ENCODE assay signal across 8 cellular contexts in the genomic region with DNA sequence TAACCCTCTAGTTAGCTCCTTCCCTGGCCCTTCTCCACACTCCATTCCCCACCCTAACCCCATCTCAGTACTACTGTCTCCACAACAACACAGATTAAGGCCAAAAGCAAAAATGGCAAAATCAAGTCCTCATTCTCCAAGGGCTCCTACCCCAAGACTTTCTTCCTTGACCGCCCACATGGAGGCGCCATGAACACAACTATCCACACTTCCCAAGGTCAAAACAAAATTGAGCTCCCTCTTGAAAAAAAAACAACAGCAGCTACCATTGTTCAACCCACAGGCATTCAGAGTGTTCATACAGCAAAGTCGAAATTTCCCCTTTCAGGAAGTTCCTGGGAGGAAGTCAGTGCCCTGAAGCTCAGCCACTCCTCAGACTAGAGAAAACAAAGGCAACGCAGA. TPM values are rescaled to one million over a fixed set of nuclear protein-coding genes. Genes with fewer than 3 reads are reported as not detected.
DNase-seq lines count a peak whose midpoint lies in the region; ATAC-seq and TF ChIP-seq lines count a peak whose summit lies in the region.

No MANE protein-coding gene starts in this region.

- no peaks in the 10 kb centered on the region for H3K9me3 ChIP-seq in cardiac muscle cell (ENCODE audit: low read depth)

- H3K36me3 Mint-ChIP-seq in activated naive CD8-positive, alpha-beta T cell treated with anti-CD3 and anti-CD28 coated beads, Interleukin-2, amount 50 U/mL, for 24 hours (ENCODE audit: low read depth) = peaks cover 2% of the 10 kb centered on the region
- no peaks in the 10 kb centered on the region for H3K36me3 Mint-ChIP-seq in progenitor cell of endocrine pancreas (ENCODE audit: insufficient read depth)

- no peaks in the 10 kb centered on the region for H3K27me3 ChIP-seq in ACC112 (ENCODE audit: insufficient read depth, low read length)
- H3K27me3 ChIP-seq in cardiac muscle cell = no peaks in the 10 kb centered on the region

- H3K27ac Mint-ChIP-seq in activated naive CD8-positive, alpha-beta T cell treated with anti-CD3 and anti-CD28 coated beads, Interleukin-2, amount 50 U/mL, for 24 hours = peak overlapping the region; percentile 20
- H3K27ac Mint-ChIP-seq in progenitor cell of endocrine pancreas = peak overlapping the region; percentile 46

- peak overlapping the region; percentile 1; the same call in 1 of the 2 replicates for H3K27ac ChIP-seq in ACC112 (ENCODE audit: low read depth, low read length)
- no peak overlapping the region for H3K27ac ChIP-seq in cardiac muscle cell

- H2AFZ ChIP-seq in ACC112 (ENCODE audit: low read length, unreplicated experiment) = no peak overlapping the region

- H3K4me1 Mint-ChIP-seq in activated naive CD8-positive, alpha-beta T cell treated with anti-CD3 and anti-CD28 coated beads, Interleukin-2, amount 50 U/mL, for 24 hours = peaks cover 54% of the 10 kb centered on the region
- H3K4me1 Mint-ChIP-seq in progenitor cell of endocrine pancreas (ENCODE audit: low read depth) = peaks cover 21% of the 10 kb centered on the region

- no peak overlapping the region for H3K4me3 ChIP-seq in ACC112 (ENCODE audit: low read depth, low read length)
- H3K4me3 ChIP-seq in cardiac muscle cell = no peak overlapping the region

- in situ Hi-C loops in GM13977 (cut with MboI; ENCODE audit: low pct_unique_long_range_greater_than_20kb, low sequenced_read_pairs, unreplicated experiment) = no loop called here

- H3K4me1 ChIP-seq in ACC112 (ENCODE audit: control insufficient read depth, insufficient read depth, low read length, unreplicated experiment) (peaks cover 43% of the 10 kb centered on the region), cardiac muscle cell (ENCODE audit: low read depth) (peaks cover 28% of the 10 kb centered on the region)

- no peaks in the 10 kb centered on the region for H3K27me3 Mint-ChIP-seq in activated naive CD8-positive, alpha-beta T cell treated with anti-CD3 and anti-CD28 coated beads, Interleukin-2, amount 50 U/mL, for 24 hours
- H3K27me3 Mint-ChIP-seq in progenitor cell of endocrine pancreas = no peaks in the 10 kb centered on the region

- H3K9me3 Mint-ChIP-seq in activated naive CD8-positive, alpha-beta T cell treated with anti-CD3 and anti-CD28 coated beads, Interleukin-2, amount 50 U/mL, for 24 hours = no peaks in the 10 kb centered on the region
- H3K9me3 Mint-ChIP-seq in progenitor cell of endocrine pancreas (ENCODE audit: low read depth) = no peaks in the 10 kb centered on the region

- peaks cover 62% of the 10 kb centered on the region for H3K79me2 ChIP-seq in ACC112 (ENCODE audit: control insufficient read depth, insufficient read depth, low read length, unreplicated experiment)

- DNase-seq in GM13977 (ENCODE audit: low spot score) (peak; percentile 14), RPMI7951 (ENCODE audit: low read depth) (peak; percentile 81), cardiac muscle cell (ENCODE audit: low read depth in 1 of 2, low spot score in 1 of 2) (peak; percentile 51 to 86), progenitor cell of endocrine pancreas (ENCODE audit: low spot score, unreplicated experiment) (no peak), GM19240 (ENCODE audit: insufficient read length, low spot score) (no peak), COR-L47 (lab: John Stamatoyannopoulos, UW) (no peak)
- peak; percentile 43 for DNase-seq in activated naive CD8-positive, alpha-beta T cell treated with anti-CD3 and anti-CD28 coated beads, Interleukin-2, amount 50 U/mL, for 24 hours

- H3K36me3 ChIP-seq in ACC112 (ENCODE audit: insufficient read depth, low read length) (no peaks in the 10 kb centered on the region), cardiac muscle cell (no peaks in the 10 kb centered on the region)

- H3K4me3 Mint-ChIP-seq in activated naive CD8-positive, alpha-beta T cell treated with anti-CD3 and anti-CD28 coated beads, Interleukin-2, amount 50 U/mL, for 24 hours = no peak overlapping the region
- no peak overlapping the region for H3K4me3 Mint-ChIP-seq in progenitor cell of endocrine pancreas (ENCODE audit: low read depth)

- peak; percentile 20 for ATAC-seq in activated naive CD8-positive, alpha-beta T cell treated with anti-CD3 and anti-CD28 coated beads, Interleukin-2, amount 50 U/mL, for 24 hours

- TF ChIP-seq CTCF in GM13977 (IDR thresholded peaks at IDR 0.05; ENCODE audit: extremely low read depth, insufficient read depth, missing control alignments) = peak; percentile 34
- TF ChIP-seq CTCF in cardiac muscle cell (IDR thresholded peaks at IDR 0.05; ENCODE audit: low read depth, low read length) = peak; percentile 72
- TF ChIP-seq CTCF in progenitor cell of endocrine pancreas (IDR thresholded peaks at IDR 0.05; ENCODE audit: unreplicated experiment) = peak; percentile 44

RNA-seq across cellular contexts. Expression of a gene that starts 54.4 kb away (rescaled TPM):
- 16.2 and 20.8 TPM in 2 replicates for total RNA-seq in RPMI7951 (2014; rRNA removed; shearing (Covaris generic))
- total RNA-seq in cardiac muscle cell (28.4 and 32.8 TPM in 2 replicates), progenitor cell of endocrine pancreas (64.1 and 64.9 TPM in 2 replicates)
- polyA plus RNA-seq in cardiac muscle cell = 21.1 and 32.4 TPM in 2 replicates

Comparison
In these comparisons a context has a peak if more than half of its experiments do, and no peak if none do; other contexts are left out.
1. DNase-seq: peak in GM13977 (single experiment), RPMI7951 (single experiment), activated naive CD8-positive, alpha-beta T cell treated with anti-CD3 and anti-CD28 coated beads, Interleukin-2, amount 50 U/mL, for 24 hours (single experiment) and cardiac muscle cell (2 of 2); none in progenitor cell of endocrine pancreas (single experiment), GM19240 (single experiment) and COR-L47 (single experiment).
2. Peak in every context shown above with its lines, with median percentiles within 50 percentile points of each other: CTCF ChIP-seq.